Comparison of ENCODE assay signal across 9 cellular contexts in genomic region chr18:77133051-77133919, GRCh38. TPM values are rescaled to one million over a fixed set of nuclear protein-coding genes. Genes with fewer than 3 reads are reported as not detected.
DNase-seq lines count a peak whose midpoint lies in the region; ATAC-seq, FAIRE-seq and TF ChIP-seq lines count a peak whose summit lies in the region.
"Had no signal": no experiment of that assay in that cellular context is flagged by ENCODE, and none has a peak within 500 bp of the region (broad histone marks: within the 10 kb centered on the region; RNA-seq: fewer than 3 reads in every experiment).

No MANE protein-coding gene starts in this region.

- H3K9ac ChIP-seq in BLaER1, result peak overlapping the region; percentile 94
- peak overlapping the region; percentile 11 to 27 for H3K9ac ChIP-seq in kidney (ENCODE audit: low read length in 2 of 2)

- no peaks in the 10 kb centered on the region for H3K9me3 ChIP-seq in BLaER1
- H3K9me3 ChIP-seq in ascending aorta, result no peaks in the 10 kb centered on the region
- H3K9me3 ChIP-seq in kidney (ENCODE audit: control insufficient read depth in 1 of 2, low read length in 2 of 2), result no peaks in the 10 kb centered on the region
- no peaks in the 10 kb centered on the region for H3K9me3 ChIP-seq in stomach

- H3K4me2 ChIP-seq in BLaER1, result peak overlapping the region; percentile 98

- no peak for TF ChIP-seq CTCF in ascending aorta (IDR thresholded peaks at IDR 0.05)
- TF ChIP-seq CTCF in kidney (IDR thresholded peaks at IDR 0.05; ENCODE audit: borderline replicate concordance, extremely low read depth, insufficient read depth), result no peak
- TF ChIP-seq CTCF in stomach (IDR thresholded peaks at IDR 0.05), result no peak

- no peak for FAIRE-seq in kidney (lab: Jason Lieb, UNC)
- FAIRE-seq: colon had no signal

- intact Hi-C loops in ascending aorta (cut with DNase I) (loop anchor here (2.0 to 10.0 kb wide), 6 partner anchors 66 to 1208 kb away; partner anchors contain the start of gene ZNF236), kidney (cut with DNase I) (no loop called here), stomach (cut with DNase I; ENCODE audit: low total_unique reads) (no loop called here)

- H3K27ac ChIP-seq in BLaER1 (peak overlapping the region; percentile 98), ascending aorta (peak overlapping the region; percentile 92 to 96), kidney (ENCODE audit: low read depth in 2 of 2, low read length in 2 of 2) (peak overlapping the region; percentile 91 to 92), stomach (peak overlapping the region; percentile 94 to 99 (median 98))

- H3K36me3 ChIP-seq in BLaER1 (peaks cover 4% of the 10 kb centered on the region; the same call in 1 of the 2 replicates), ascending aorta (no peaks in the 10 kb centered on the region), kidney (ENCODE audit: control insufficient read depth in 1 of 2, insufficient read depth in 2 of 2, low read length in 2 of 2) (no peaks in the 10 kb centered on the region), stomach (no peaks in the 10 kb centered on the region)

- TF ChIP-seq POLR2A in stomach (IDR thresholded peaks at IDR 0.05), result no peak

- no peaks in the 10 kb centered on the region for H3K27me3 ChIP-seq in BLaER1
- H3K27me3 ChIP-seq in ascending aorta, result no peaks in the 10 kb centered on the region
- no peaks in the 10 kb centered on the region for H3K27me3 ChIP-seq in stomach

- H3K4me1 ChIP-seq in BLaER1 (peaks cover 78% of the 10 kb centered on the region), ascending aorta (peaks cover 5 to 26% of the 10 kb centered on the region in 2 donors), kidney (ENCODE audit: control insufficient read depth in 1 of 2, insufficient read depth in 1 of 2, low read depth in 1 of 2, low read length in 2 of 2) (peaks cover 9 to 10% of the 10 kb centered on the region in 2 donors), stomach (peaks cover 19 to 64% (median 45%) of the 10 kb centered on the region in 4 donors)

- DNase-seq in ascending aorta (ENCODE audit: low spot score in 2 of 2), result no peak
- DNase-seq in kidney, result no peak
- DNase-seq in stomach, result peak; percentile 75
- no peak for DNase-seq in HCEC 1CT

- H3K4me3 ChIP-seq in BLaER1 (peak overlapping the region; percentile 99), ascending aorta (peak overlapping the region; percentile 77 to 90), kidney (ENCODE audit: low read length in 2 of 2) (peak overlapping the region; percentile 36 to 71), stomach (peak overlapping the region; percentile 66 to 89 (median 80))

- ATAC-seq in HG03280 (IDR thresholded peaks at IDR 0.05; ENCODE audit: unreplicated experiment), result peak; percentile 0
- ATAC-seq in GM18873 (IDR thresholded peaks at IDR 0.05; ENCODE audit: low FRiP score, unreplicated experiment), result no peak
- ATAC-seq in HG02588 (IDR thresholded peaks at IDR 0.05; ENCODE audit: unreplicated experiment), result no peak

- TF ChIP-seq EP300 in stomach (IDR thresholded peaks at IDR 0.05), result no peak

- H4K20me1 ChIP-seq in BLaER1, result peaks cover 28% of the 10 kb centered on the region

- 28 to 40% (median 33%) methylated on average over 31 to 47 of the region's 47 CpGs for WGBS in stomach, 5 donors

RNA-seq across cellular contexts. Expression of gene MBP, which starts 0.7 kb away (rescaled TPM):
- 8.1 TPM for total RNA-seq in ascending aorta
- total RNA-seq in kidney, result 61.2 TPM
- 15.1 TPM for polyA plus RNA-seq in kidney (ENCODE audit: insufficient read depth, low read depth, low replicate concordance)
- total RNA-seq in stomach, result 100 to 1,000 TPM in 1 of 5 donors, 10 to 100 TPM in 4; 30.4 to 407 (median 43.8) TPM
- polyA plus RNA-seq in stomach, result 10 to 100 TPM in 1 of 3 donors, 1 to 10 TPM in 2; 7.9 to 16.8 (median 8.1) TPM
